In genomic region chr13:112587767-112588489, GRCh38 we compare ENCODE assay signal across 1 cellular context.
A peak's percentile ranks its signal among the peaks of the same experiment; 100 is the strongest.
TF ChIP-seq lines count a peak whose summit lies in the region.

TSS of gene TUBGCP3 (minus strand) at chr13:112588153. CDS start at chr13:112587980, 173 bp downstream.

TF ChIP-seq in K562, 482 proteins besides CTCF, POLR2A, EP300 and RAD21 (continued from another document):
- TF ChIP-seq PRPF4 (IDR thresholded peaks at IDR 0.05; ENCODE audit: insufficient read depth, low read depth, low read length, poor library complexity, severe bottlenecking), result no peak
- no peak for TF ChIP-seq NFIX (CRISPR knock-in tag; IDR thresholded peaks at IDR 0.05; ENCODE audit: low read depth)
- no peak for TF ChIP-seq ZNF444 (CRISPR knock-in tag; IDR thresholded peaks at IDR 0.05)
- no peak for TF ChIP-seq CAMTA2 (CRISPR knock-in tag; conservative IDR thresholded peaks at IDR 0.05)
- peak; percentile 68; the same call in 1 of the 2 replicates for TF ChIP-seq HNRNPL (IDR thresholded peaks at IDR 0.05; ENCODE audit: low read depth, low read length)
TF ChIP-seq in K562: peak in this region for 140.
